9 cellular contexts compared by ENCODE assay signal in the genomic region with DNA sequence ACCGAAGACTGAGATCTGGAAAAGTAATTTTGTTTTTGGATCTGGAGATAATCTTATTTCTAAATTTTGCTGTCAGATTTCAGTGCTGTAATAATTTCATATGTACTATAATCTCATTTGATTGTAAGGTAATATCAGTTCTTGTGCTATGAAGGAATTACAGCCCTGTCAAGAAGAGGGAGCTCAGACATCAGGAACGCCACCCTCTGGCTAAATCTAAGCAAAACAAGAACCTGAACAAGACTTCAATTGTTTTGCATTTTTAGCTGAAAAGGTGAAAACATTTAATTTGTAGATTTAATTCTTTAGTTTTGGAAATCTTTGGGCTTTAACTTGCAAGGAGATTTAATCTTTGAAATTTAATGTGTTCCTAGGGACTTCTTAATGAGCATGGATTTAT.
DNase-seq lines count a peak whose midpoint lies in the region; ATAC-seq and TF ChIP-seq lines count a peak whose summit lies in the region.
"Had no signal": no experiment of that assay in that cellular context is flagged by ENCODE, and none has a peak within 500 bp of the region (broad histone marks: within the 10 kb centered on the region; RNA-seq: fewer than 3 reads in every experiment).

No MANE protein-coding gene starts in this region.

- TF ChIP-seq CTCF in OCI-LY1 (IDR thresholded peaks at IDR 0.05; ENCODE audit: low read length), result peak; percentile 22; the same call in 1 of the 2 replicates
- TF ChIP-seq CTCF in spleen (IDR thresholded peaks at IDR 0.05 in 8 of 11, conservative IDR thresholded peaks at IDR 0.05 in 3 of 11), result peak in 7 of 11 experiments; percentile 19 to 45 (median 32)

- H3K79me2 ChIP-seq in OCI-LY1 (ENCODE audit: insufficient read depth, low read length), result no peaks in the 10 kb centered on the region

- H3K4me1 ChIP-seq in OCI-LY1 (ENCODE audit: insufficient read depth, low read length, severe bottlenecking), result no peaks in the 10 kb centered on the region
- H3K4me1 ChIP-seq in spleen, result no peaks in the 10 kb centered on the region
- H3K4me1 ChIP-seq: gastrocnemius medialis had no signal

- H3K9me2 ChIP-seq in OCI-LY1 (ENCODE audit: low read depth, low read length), result no peaks in the 10 kb centered on the region

- peak; percentile 25 for DNase-seq in NCI-H748 (lab: John Stamatoyannopoulos, UW; ENCODE audit: unreplicated experiment)
- DNase-seq in NCI-H748 treated with DMSO at 0.1 percent for 48 hours (lab: John Stamatoyannopoulos, UW), result no peak
- peak; percentile 0 for DNase-seq in fibroblast of peridontal ligament (ENCODE audit: extremely low read depth)
- no peak for DNase-seq in spleen
- DNase-seq in ecto neural progenitor cell (ENCODE audit: low spot score), result no peak
- no peak for DNase-seq in central memory CD4-positive, alpha-beta T cell
- DNase-seq: gastrocnemius medialis had no signal

- no peak for ATAC-seq in GM21723 (IDR thresholded peaks at IDR 0.05; ENCODE audit: unreplicated experiment)
- ATAC-seq: gastrocnemius medialis had no signal

- H3K27ac ChIP-seq in OCI-LY1 (ENCODE audit: low read depth, low read length, poor library complexity, severe bottlenecking) (no peak overlapping the region), spleen (no peak overlapping the region)
- H3K27ac ChIP-seq: gastrocnemius medialis had no signal

- H3K4me2 ChIP-seq in OCI-LY1 (ENCODE audit: low read length), result no peak overlapping the region

- no peaks in the 10 kb centered on the region for H4K20me1 ChIP-seq in OCI-LY1 (ENCODE audit: insufficient read depth, low read length)

- no peaks in the 10 kb centered on the region for H3F3A ChIP-seq in OCI-LY1 (ENCODE audit: insufficient read depth, low read length)

- no peak for TF ChIP-seq POLR2A in spleen (IDR thresholded peaks at IDR 0.05)

- H3K9ac ChIP-seq in OCI-LY1 (ENCODE audit: low read length), result no peak overlapping the region

- H3K27me3 ChIP-seq in OCI-LY1 (ENCODE audit: insufficient read depth, low read length) (no peaks in the 10 kb centered on the region), spleen (replicated peaks in 1 of 7) (no peaks in the 10 kb centered on the region)
- H3K27me3 ChIP-seq: gastrocnemius medialis had no signal

- H3K4me3 ChIP-seq in OCI-LY1 (ENCODE audit: low read depth, low read length, poor library complexity, severe bottlenecking) (no peak overlapping the region), spleen (no peak overlapping the region)
- H3K4me3 ChIP-seq: gastrocnemius medialis had no signal

- H3K36me3 ChIP-seq in OCI-LY1 (ENCODE audit: insufficient read depth, low read length), result no peaks in the 10 kb centered on the region
- H3K36me3 ChIP-seq in spleen, result no peaks in the 10 kb centered on the region
- H3K36me3 ChIP-seq: gastrocnemius medialis had no signal

- WGBS in spleen, 5 donors, result 61 to 64% (median 63%) methylated on average over 2 of the region's 2 CpGs

- intact Hi-C loops in spleen (cut with DNase I; ENCODE audit: low total_unique reads), result no loop called here

- no peak overlapping the region for H2AFZ ChIP-seq in OCI-LY1 (ENCODE audit: low read length)

- no peaks in the 10 kb centered on the region for H3K9me3 ChIP-seq in OCI-LY1 (ENCODE audit: low read length)
- no peaks in the 10 kb centered on the region for H3K9me3 ChIP-seq in spleen
- H3K9me3 ChIP-seq: gastrocnemius medialis had no signal

Comparison
In these comparisons a context has a peak if more than half of its experiments do, and no peak if none do; other contexts are left out.
1. DNase-seq: peak in NCI-H748 (single experiment) and fibroblast of peridontal ligament (single experiment); none in NCI-H748 treated with DMSO at 0.1 percent for 48 hours (single experiment), spleen (single experiment), ecto neural progenitor cell (single experiment) and central memory CD4-positive, alpha-beta T cell (single experiment).